14 cellular contexts compared by ENCODE assay signal in the genomic region with DNA sequence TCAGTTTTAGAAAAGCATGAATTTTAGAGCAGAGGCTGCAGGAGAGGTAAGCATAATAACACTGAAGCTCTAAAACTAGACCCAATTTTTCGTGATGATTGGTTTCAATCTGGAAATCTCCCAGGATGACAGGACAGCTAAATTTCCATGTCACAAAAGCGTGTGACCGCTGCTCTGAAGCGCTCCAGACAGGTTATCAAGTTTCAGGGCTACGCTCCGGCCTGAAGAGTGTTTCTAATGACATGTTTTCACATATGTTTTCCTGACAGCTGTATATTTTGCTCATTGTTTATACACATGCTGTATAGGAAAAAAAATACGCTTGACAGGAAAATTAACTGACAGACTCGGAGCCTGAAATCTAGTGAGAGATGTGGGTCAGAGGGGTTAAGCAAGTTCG.
DNase-seq lines count a peak whose midpoint lies in the region; ATAC-seq and TF ChIP-seq lines count a peak whose summit lies in the region.
"Had no signal": no experiment of that assay in that cellular context is flagged by ENCODE, and none has a peak within 500 bp of the region (broad histone marks: within the 10 kb centered on the region; RNA-seq: fewer than 3 reads in every experiment).

No MANE protein-coding gene starts in this region.

- H3K27ac ChIP-seq in GM23338 (ENCODE audit: low read depth) (0 out of 2 replicates have a peak overlapping the region, but pooled peaks have one; percentile 42), psoas muscle (peak overlapping the region; percentile 48), thyroid gland (peak overlapping the region in 2 of 3 donors; percentile 63 to 65)
- H3K27ac ChIP-seq: BLaER1 treated with 17β-estradiol and CSF1 and Interleukin-3, amounts not matched to agents 10 nM and 100 nM had no signal

- 0 out of 2 replicates have a peak, but pooled peaks cover 3% of the 10 kb centered on the region for H3F3A ChIP-seq in GM23338 (replicated peaks; ENCODE audit: low read depth)

- TF ChIP-seq POLR2A in thyroid gland (IDR thresholded peaks at IDR 0.05), result no peak

- H3K9me3 Mint-ChIP-seq in GM23338, result no peaks in the 10 kb centered on the region; the same call in 2 of the 3 replicates
- H3K9me3 Mint-ChIP-seq in activated naive CD4-positive, alpha-beta T cell treated with anti-CD3 and anti-CD28 coated beads, Interleukin-2, amount 10 ng/mL, durations not matched to agents 7 days and 5 days, result peaks cover 4% of the 10 kb centered on the region
- H3K9me3 Mint-ChIP-seq: HFFc6 had no signal

- H2AFZ ChIP-seq in GM23338, result no peak overlapping the region

- no peaks in the 10 kb centered on the region; the same call in 1 of the 2 replicates for H3K9me2 ChIP-seq in GM23338 (ENCODE audit: insufficient read depth)

- H3K4me3 Mint-ChIP-seq in GM23338, result no peak overlapping the region
- no peak overlapping the region for H3K4me3 Mint-ChIP-seq in activated naive CD4-positive, alpha-beta T cell treated with anti-CD3 and anti-CD28 coated beads, Interleukin-2, amount 10 ng/mL, durations not matched to agents 7 days and 5 days
- H3K4me3 Mint-ChIP-seq: B cell; CD8-positive, alpha-beta T cell; HFFc6 had no signal

- H3K4me3 ChIP-seq in GM23338, result no peak overlapping the region
- no peak overlapping the region for H3K4me3 ChIP-seq in psoas muscle
- H3K4me3 ChIP-seq in thyroid gland (replicated peaks in 1 of 3), result no peak overlapping the region
- H3K4me3 ChIP-seq: BLaER1 treated with 17β-estradiol and CSF1 and Interleukin-3, amounts not matched to agents 10 nM and 100 nM had no signal

- H3K36me3 ChIP-seq in GM23338 (ENCODE audit: insufficient read depth), result no peaks in the 10 kb centered on the region
- no peaks in the 10 kb centered on the region for H3K36me3 ChIP-seq in psoas muscle (ENCODE audit: insufficient read depth in 1 of 2, low read depth in 1 of 2)
- H3K36me3 ChIP-seq in thyroid gland, result no peaks in the 10 kb centered on the region
- H3K36me3 ChIP-seq: BLaER1 treated with 17β-estradiol and CSF1 and Interleukin-3, amounts not matched to agents 10 nM and 100 nM had no signal

- intact Hi-C loops in psoas muscle (cut with DNase I) (no loop called here), thyroid gland (cut with DNase I) (no loop called here)

- H4K20me1 ChIP-seq in GM23338 (replicated peaks; ENCODE audit: insufficient read depth), result no peaks in the 10 kb centered on the region
- H4K20me1 ChIP-seq: BLaER1 treated with 17β-estradiol and CSF1 and Interleukin-3, amounts not matched to agents 10 nM and 100 nM had no signal

- no peaks in the 10 kb centered on the region for H3K27me3 ChIP-seq in GM23338 (ENCODE audit: insufficient read depth)
- H3K27me3 ChIP-seq in psoas muscle (ENCODE audit: insufficient read depth in 3 of 3, low read length in 2 of 3), result no peaks in the 10 kb centered on the region
- no peaks in the 10 kb centered on the region for H3K27me3 ChIP-seq in thyroid gland
- H3K27me3 ChIP-seq: BLaER1 treated with 17β-estradiol and CSF1 and Interleukin-3, amounts not matched to agents 10 nM and 100 nM had no signal

- CTCF ChIA-PET in activated naive CD4-positive, alpha-beta T cell treated with anti-CD3 and anti-CD28 coated beads, Interleukin-2, amount 10 ng/mL, durations not matched to agents 7 days and 5 days (lab: Charles Lee), result no interaction called here

- no peaks in the 10 kb centered on the region for H3K79me2 ChIP-seq in GM23338 (replicated peaks; ENCODE audit: insufficient read depth)

- H3K36me3 Mint-ChIP-seq in GM23338 (ENCODE audit: low read depth), result no peaks in the 10 kb centered on the region
- no peaks in the 10 kb centered on the region for H3K36me3 Mint-ChIP-seq in activated naive CD4-positive, alpha-beta T cell treated with anti-CD3 and anti-CD28 coated beads, Interleukin-2, amount 10 ng/mL, durations not matched to agents 7 days and 5 days

- TF ChIP-seq CTCF in GM23338 (conservative IDR thresholded peaks at IDR 0.05; ENCODE audit: low read depth in 2 of 2) (no peak), psoas muscle (IDR thresholded peaks at IDR 0.05) (no peak), thyroid gland (IDR thresholded peaks at IDR 0.05) (no peak)

- H3K27me3 Mint-ChIP-seq in GM23338 (ENCODE audit: insufficient read depth, low read depth, poor library complexity), result no peaks in the 10 kb centered on the region
- no peaks in the 10 kb centered on the region for H3K27me3 Mint-ChIP-seq in activated naive CD4-positive, alpha-beta T cell treated with anti-CD3 and anti-CD28 coated beads, Interleukin-2, amount 10 ng/mL, durations not matched to agents 7 days and 5 days
- H3K27me3 Mint-ChIP-seq: B cell had no signal

- H3K9me3 ChIP-seq in psoas muscle (no peaks in the 10 kb centered on the region), thyroid gland (no peaks in the 10 kb centered on the region)

- H3K4me1 ChIP-seq in GM23338 (ENCODE audit: insufficient read depth) (no peaks in the 10 kb centered on the region), psoas muscle (peaks cover 8% of the 10 kb centered on the region), thyroid gland (peaks cover 6 to 11% of the 10 kb centered on the region in 2 donors)
- H3K4me1 ChIP-seq: BLaER1 treated with 17β-estradiol and CSF1 and Interleukin-3, amounts not matched to agents 10 nM and 100 nM had no signal

- H3K4me1 Mint-ChIP-seq in GM23338, result no peaks in the 10 kb centered on the region
- no peaks in the 10 kb centered on the region for H3K4me1 Mint-ChIP-seq in activated naive CD4-positive, alpha-beta T cell treated with anti-CD3 and anti-CD28 coated beads, Interleukin-2, amount 10 ng/mL, durations not matched to agents 7 days and 5 days
- H3K4me1 Mint-ChIP-seq: B cell had no signal

- DNase-seq in GM23338 (ENCODE audit: low spot score), result no peak
- peak; percentile 16 for DNase-seq in SK-N-DZ (ENCODE audit: low spot score)
- DNase-seq in psoas muscle, result no peak
- DNase-seq in thyroid gland, result no peak
- DNase-seq in activated naive CD4-positive, alpha-beta T cell treated with anti-CD3 and anti-CD28 coated beads, Interleukin-2, amount 10 ng/mL, durations not matched to agents 7 days and 5 days, result no peak
- DNase-seq in activated effector memory CD4-positive, alpha-beta T cell treated with Interleukin-2 at 50 U/mL for 16 hours, result no peak
- DNase-seq: Calu3; CD8-positive, alpha-beta T cell; GF-D8; GOT3; HFFc6; IMR-90 had no signal

- H3K4me2 ChIP-seq in GM23338, result no peak overlapping the region
- H3K4me2 ChIP-seq: BLaER1 treated with 17β-estradiol and CSF1 and Interleukin-3, amounts not matched to agents 10 nM and 100 nM had no signal

- 57 to 67% (median 60%) methylated on average over 9 of the region's 9 CpGs for WGBS in psoas muscle, 3 donors
- 96 to 97% methylated on average over 9 of the region's 9 CpGs for WGBS in thyroid gland, 2 donors

- no peak for ATAC-seq in GM23338
- peak in 3 of 4 donors; percentile 60 to 83 (median 65) for ATAC-seq in psoas muscle
- ATAC-seq: CD8-positive, alpha-beta T cell had no signal

- H3K27ac Mint-ChIP-seq in GM23338, result no peak overlapping the region
- H3K27ac Mint-ChIP-seq in activated naive CD4-positive, alpha-beta T cell treated with anti-CD3 and anti-CD28 coated beads, Interleukin-2, amount 10 ng/mL, durations not matched to agents 7 days and 5 days, result no peak overlapping the region
- H3K27ac Mint-ChIP-seq: B cell; CD8-positive, alpha-beta T cell; HFFc6 had no signal

TF ChIP-seq in GM23338, 12 proteins besides CTCF, POLR2A, EP300 and RAD21 (continues in another document):
- TF ChIP-seq, protein P1, sequence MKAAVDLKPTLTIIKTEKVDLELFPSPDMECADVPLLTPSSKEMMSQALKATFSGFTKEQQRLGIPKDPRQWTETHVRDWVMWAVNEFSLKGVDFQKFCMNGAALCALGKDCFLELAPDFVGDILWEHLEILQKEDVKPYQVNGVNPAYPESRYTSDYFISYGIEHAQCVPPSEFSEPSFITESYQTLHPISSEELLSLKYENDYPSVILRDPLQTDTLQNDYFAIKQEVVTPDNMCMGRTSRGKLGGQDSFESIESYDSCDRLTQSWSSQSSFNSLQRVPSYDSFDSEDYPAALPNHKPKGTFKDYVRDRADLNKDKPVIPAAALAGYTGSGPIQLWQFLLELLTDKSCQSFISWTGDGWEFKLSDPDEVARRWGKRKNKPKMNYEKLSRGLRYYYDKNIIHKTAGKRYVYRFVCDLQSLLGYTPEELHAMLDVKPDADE (IDR thresholded peaks at IDR 0.05), result no peak
- TF ChIP-seq CREB1 (CRISPR knock-in tag; IDR thresholded peaks at IDR 0.05; ENCODE audit: low read depth) (no peak), NANOG (IDR thresholded peaks at IDR 0.05; ENCODE audit: borderline replicate concordance) (no peak)
